ENCODE assay signal across 8 cellular contexts in genomic region chr17:78128616-78129384, GRCh38. TPM values are rescaled to one million over a fixed set of nuclear protein-coding genes. Genes with fewer than 3 reads are reported as not detected.
A peak's percentile ranks its signal among the peaks of the same experiment; 100 is the strongest.
DNase-seq lines count a peak whose midpoint lies in the region; ATAC-seq and TF ChIP-seq lines count a peak whose summit lies in the region.

TMC6 (minus strand) TSS chr17:78128755; CDS start chr17:78126832, 1,923 bp downstream.

- intact Hi-C loops in CD14-positive monocyte (cut with micrococcal nuclease), result loop anchor here in 1 of 2 donors (5.0 kb wide), 1 partner anchor 44 kb away; no protein-coding TSS in a partner anchor
- intact Hi-C loops in mucosa of descending colon (cut with DNase I, micrococcal nuclease), result no loop called here

- peaks cover 71% of the 10 kb centered on the region for H3K4me1 Mint-ChIP-seq in CD14-positive monocyte
- H3K4me1 Mint-ChIP-seq in activated CD8-positive, alpha-beta memory T cell treated with anti-CD3 and anti-CD28 coated beads, Interleukin-2, amount 10 ng/mL, durations not matched to agents 7 days and 5 days, result peaks cover 48% of the 10 kb centered on the region

- no peaks in the 10 kb centered on the region for H3K27me3 Mint-ChIP-seq in CD14-positive monocyte (ENCODE audit: low read depth in 3 of 3)
- no peaks in the 10 kb centered on the region for H3K27me3 Mint-ChIP-seq in activated CD8-positive, alpha-beta memory T cell treated with anti-CD3 and anti-CD28 coated beads, Interleukin-2, amount 10 ng/mL, durations not matched to agents 7 days and 5 days

- H3K36me3 ChIP-seq in HAP-1 (replicated peaks) (no peaks in the 10 kb centered on the region), mucosa of descending colon (ENCODE audit: low read depth) (no peaks in the 10 kb centered on the region)

- H3K27ac ChIP-seq in epithelial cell of prostate, result peak within 1 kb of the TSS; percentile 84
- H3K27ac ChIP-seq in substantia nigra (ENCODE audit: low read depth, low read length, poor library complexity, severe bottlenecking), result peak within 1 kb of the TSS; percentile 100

- no peak for TF ChIP-seq CTCF in CD14-positive monocyte (IDR thresholded peaks at IDR 0.05)
- TF ChIP-seq CTCF in mucosa of descending colon (IDR thresholded peaks at IDR 0.05), result no peak

- peaks cover 3% of the 10 kb centered on the region for H3K27me3 ChIP-seq in HAP-1 (ENCODE audit: low read depth)

- peak within 1 kb of the TSS; percentile 89 to 95 (median 93) for H3K27ac Mint-ChIP-seq in CD14-positive monocyte
- peak within 1 kb of the TSS; percentile 99 for H3K27ac Mint-ChIP-seq in activated CD8-positive, alpha-beta memory T cell treated with anti-CD3 and anti-CD28 coated beads, Interleukin-2, amount 10 ng/mL, durations not matched to agents 7 days and 5 days

- peak within 1 kb of the TSS; percentile 89 to 94 for H3K4me3 Mint-ChIP-seq in CD14-positive monocyte
- peak within 1 kb of the TSS; percentile 88 for H3K4me3 Mint-ChIP-seq in activated CD8-positive, alpha-beta memory T cell treated with anti-CD3 and anti-CD28 coated beads, Interleukin-2, amount 10 ng/mL, durations not matched to agents 7 days and 5 days

- no peaks in the 10 kb centered on the region for H3K9me3 Mint-ChIP-seq in CD14-positive monocyte
- no peaks in the 10 kb centered on the region for H3K9me3 Mint-ChIP-seq in activated CD8-positive, alpha-beta memory T cell treated with anti-CD3 and anti-CD28 coated beads, Interleukin-2, amount 10 ng/mL, durations not matched to agents 7 days and 5 days (ENCODE audit: low read depth)

- peaks cover 4% of the 10 kb centered on the region; the same call in 1 of the 2 replicates for H3K4me1 ChIP-seq in HAP-1
- peaks cover 48% of the 10 kb centered on the region for H3K4me1 ChIP-seq in mucosa of descending colon (ENCODE audit: low read depth)

- H3K9me3 ChIP-seq in HAP-1, result no peaks in the 10 kb centered on the region
- H3K9me3 ChIP-seq in mucosa of descending colon, result no peaks in the 10 kb centered on the region

- peak; percentile 17 for ATAC-seq in activated CD8-positive, alpha-beta memory T cell treated with anti-CD3 and anti-CD28 coated beads, Interleukin-2, amount 10 ng/mL, durations not matched to agents 7 days and 5 days
- ATAC-seq in mucosa of descending colon (peak; percentile 61), GM18870 (IDR thresholded peaks at IDR 0.05; ENCODE audit: unreplicated experiment) (no peak)

- H3K36me3 Mint-ChIP-seq in CD14-positive monocyte, result peaks cover 15 to 21% of the 10 kb centered on the region in 2 donors
- H3K36me3 Mint-ChIP-seq in activated CD8-positive, alpha-beta memory T cell treated with anti-CD3 and anti-CD28 coated beads, Interleukin-2, amount 10 ng/mL, durations not matched to agents 7 days and 5 days, result peaks cover 35% of the 10 kb centered on the region

- DNase-seq in CD14-positive monocyte (ENCODE audit: low spot score) (peak; percentile 47), HAP-1 (ENCODE audit: low spot score in 2 of 2) (peak; percentile 31 to 75), NCI-H774 (lab: John Stamatoyannopoulos, UW) (peak; percentile 73), epithelial cell of prostate (ENCODE audit: low read depth, low spot score) (no peak), mucosa of descending colon (peak; percentile 78 to 88 (median 85)), substantia nigra (lab: John Stamatoyannopoulos, UW) (peak in 37 of 49 donors; percentile 39 to 85 (median 61))
- peak; percentile 80 for DNase-seq in activated CD8-positive, alpha-beta memory T cell treated with anti-CD3 and anti-CD28 coated beads, Interleukin-2, amount 10 ng/mL, durations not matched to agents 7 days and 5 days

- H3K4me3 ChIP-seq in HAP-1 (peak within 1 kb of the TSS; percentile 59), mucosa of descending colon (peak within 1 kb of the TSS; percentile 68)

- CTCF ChIA-PET in activated CD8-positive, alpha-beta memory T cell treated with anti-CD3 and anti-CD28 coated beads, Interleukin-2, amount 10 ng/mL, durations not matched to agents 7 days and 5 days (lab: Charles Lee), result interaction anchor here (0.7 to 17.0 kb wide), 7 partner anchors 7 to 48 kb away, joined by 3 to 257 read pairs (median 9); no protein-coding TSS in a partner anchor

- in situ Hi-C loops in HAP-1 (cut with MboI; ENCODE audit: low sequenced_read_pairs), result no loop called here

RNA-seq across cellular contexts. Expression of gene TMC6, which starts in this region (rescaled TPM):
- polyA plus RNA-seq in CD14-positive monocyte, result 10 to 100 TPM; 60.1 to 79.2 TPM
- total RNA-seq in activated CD8-positive, alpha-beta memory T cell treated with anti-CD3 and anti-CD28 coated beads, Interleukin-2, amount 10 ng/mL, durations not matched to agents 7 days and 5 days, result 100 to 1,000 TPM; 347 to 431 TPM
- 100 to 1,000 TPM in 2 of 3 donors, 10 to 100 TPM in 1; 53.8 to 108 (median 105) TPM for total RNA-seq in mucosa of descending colon
